1 cellular context compared by ENCODE assay signal in the genomic region with DNA sequence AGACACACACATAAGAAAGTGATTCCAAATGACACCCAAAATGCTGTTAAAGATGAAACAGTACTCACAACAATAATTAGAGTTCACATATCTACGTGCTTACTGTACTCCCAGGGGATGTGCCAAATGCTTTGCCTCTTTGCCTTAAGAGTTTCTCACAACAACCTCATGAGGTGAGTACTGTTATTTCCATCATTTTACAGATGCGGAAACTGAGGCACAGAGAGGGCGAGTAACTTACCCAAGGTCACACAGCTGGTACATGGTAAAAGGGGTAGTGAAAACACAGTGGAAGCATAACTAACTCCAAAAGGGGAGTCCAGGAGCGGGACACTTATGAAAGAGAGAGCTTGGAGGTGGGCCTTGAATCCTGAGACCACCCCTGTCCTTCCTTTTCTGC.
TF ChIP-seq lines count a peak whose summit lies in the region.

No MANE protein-coding gene starts in this region.

TF ChIP-seq in K562, 482 proteins besides CTCF, POLR2A, EP300 and RAD21 (continued from another document):
- TF ChIP-seq HMG20B (CRISPR knock-in tag; IDR thresholded peaks at IDR 0.05) (no peak), TAL1 (IDR thresholded peaks at IDR 0.05) (no peak)
- TF ChIP-seq, protein P1, sequence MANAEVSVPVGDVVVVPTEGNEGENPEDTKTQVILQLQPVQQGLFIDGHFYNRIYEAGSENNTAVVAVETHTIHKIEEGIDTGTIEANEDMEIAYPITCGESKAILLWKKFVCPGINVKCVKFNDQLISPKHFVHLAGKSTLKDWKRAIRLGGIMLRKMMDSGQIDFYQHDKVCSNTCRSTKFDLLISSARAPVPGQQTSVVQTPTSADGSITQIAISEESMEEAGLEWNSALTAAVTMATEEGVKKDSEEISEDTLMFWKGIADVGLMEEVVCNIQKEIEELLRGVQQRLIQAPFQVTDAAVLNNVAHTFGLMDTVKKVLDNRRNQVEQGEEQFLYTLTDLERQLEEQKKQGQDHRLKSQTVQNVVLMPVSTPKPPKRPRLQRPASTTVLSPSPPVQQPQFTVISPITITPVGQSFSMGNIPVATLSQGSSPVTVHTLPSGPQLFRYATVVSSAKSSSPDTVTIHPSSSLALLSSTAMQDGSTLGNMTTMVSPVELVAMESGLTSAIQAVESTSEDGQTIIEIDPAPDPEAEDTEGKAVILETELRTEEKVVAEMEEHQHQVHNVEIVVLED (CRISPR knock-in tag; IDR thresholded peaks at IDR 0.05) = no peak
